In the genomic region with DNA sequence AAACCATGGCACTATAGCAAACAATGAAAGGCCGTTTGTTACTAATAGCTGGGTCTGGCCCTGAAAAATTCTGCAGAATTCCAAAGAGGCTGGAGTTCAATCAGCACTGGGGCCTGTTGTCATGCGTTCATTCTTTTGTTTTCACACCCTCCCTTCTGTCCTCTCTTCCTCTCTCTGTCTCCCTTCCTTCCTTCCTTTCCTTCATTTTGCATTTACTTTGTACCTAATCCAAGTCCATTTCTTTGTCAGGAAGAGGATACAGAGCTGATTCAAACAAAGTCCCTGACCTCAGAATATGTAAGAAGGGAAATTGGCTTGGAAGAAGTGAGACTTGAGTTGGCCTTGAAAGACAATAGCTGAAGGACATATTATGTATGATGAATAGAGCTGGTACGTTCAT, we compare ENCODE assay signal across 2 cellular contexts.
TF ChIP-seq lines count a peak whose summit lies in the region.

No MANE protein-coding gene starts in this region.

TF ChIP-seq in SK-N-SH, 30 proteins besides CTCF, POLR2A, EP300 and RAD21:
- TF ChIP-seq FOXJ3 (CRISPR knock-in tag; IDR thresholded peaks at IDR 0.05), result no peak
- TF ChIP-seq, protein P1, sequence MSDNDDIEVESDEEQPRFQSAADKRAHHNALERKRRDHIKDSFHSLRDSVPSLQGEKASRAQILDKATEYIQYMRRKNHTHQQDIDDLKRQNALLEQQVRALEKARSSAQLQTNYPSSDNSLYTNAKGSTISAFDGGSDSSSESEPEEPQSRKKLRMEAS (IDR thresholded peaks at IDR 0.05; ENCODE audit: low read depth), result no peak
- TF ChIP-seq GABPA (IDR thresholded peaks at IDR 0.05; ENCODE audit: low read depth), result no peak
- no peak for TF ChIP-seq NRF1 (IDR thresholded peaks at IDR 0.05; ENCODE audit: low read depth, low read length)
- TF ChIP-seq CHD2 (IDR thresholded peaks at IDR 0.05; ENCODE audit: low read length, partially characterized antibody), result no peak
- no peak for TF ChIP-seq TCF12 (IDR thresholded peaks at IDR 0.05)
- no peak for TF ChIP-seq SIN3A (IDR thresholded peaks at IDR 0.05; ENCODE audit: borderline replicate concordance, low read depth, low read length)
- TF ChIP-seq YY1 (IDR thresholded peaks at IDR 0.05; ENCODE audit: low read depth), result no peak
- TF ChIP-seq FOSL2 (IDR thresholded peaks at IDR 0.05; ENCODE audit: borderline replicate concordance, low read depth), result no peak
- TF ChIP-seq, protein P2, sequence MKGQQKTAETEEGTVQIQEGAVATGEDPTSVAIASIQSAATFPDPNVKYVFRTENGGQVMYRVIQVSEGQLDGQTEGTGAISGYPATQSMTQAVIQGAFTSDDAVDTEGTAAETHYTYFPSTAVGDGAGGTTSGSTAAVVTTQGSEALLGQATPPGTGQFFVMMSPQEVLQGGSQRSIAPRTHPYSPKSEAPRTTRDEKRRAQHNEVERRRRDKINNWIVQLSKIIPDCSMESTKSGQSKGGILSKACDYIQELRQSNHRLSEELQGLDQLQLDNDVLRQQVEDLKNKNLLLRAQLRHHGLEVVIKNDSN (IDR thresholded peaks at IDR 0.05; ENCODE audit: borderline replicate concordance, low read depth), result no peak
- TF ChIP-seq NFIC (IDR thresholded peaks at IDR 0.05; ENCODE audit: borderline replicate concordance), result no peak
- TF ChIP-seq MEF2A (IDR thresholded peaks at IDR 0.05; ENCODE audit: borderline replicate concordance, low read depth), result no peak
- TF ChIP-seq JUND (IDR thresholded peaks at IDR 0.05), result no peak
- TF ChIP-seq RFX5 (IDR thresholded peaks at IDR 0.05; ENCODE audit: low read length), result no peak
- TF ChIP-seq RCOR1 (IDR thresholded peaks at IDR 0.05; ENCODE audit: low read length), result no peak
- no peak for TF ChIP-seq TEAD4 (IDR thresholded peaks at IDR 0.05; ENCODE audit: borderline replicate concordance, insufficient read depth)
- no peak for TF ChIP-seq POLR2AphosphoS5 (IDR thresholded peaks at IDR 0.05; ENCODE audit: low read depth, low read length)
- TF ChIP-seq MXI1 (IDR thresholded peaks at IDR 0.05; ENCODE audit: low read depth, low read length), result no peak
- TF ChIP-seq ELF1 (IDR thresholded peaks at IDR 0.05), result no peak

TF ChIP-seq in SK-N-SH treated with all-trans-retinoic acid at 6 μM for 48 hours, 23 proteins besides CTCF, POLR2A, EP300 and RAD21:
- no peak for TF ChIP-seq ZFP30 (CRISPR knock-in tag; IDR thresholded peaks at IDR 0.05)
- TF ChIP-seq ZNF8 (CRISPR knock-in tag; IDR thresholded peaks at IDR 0.05), result no peak
- TF ChIP-seq, protein P3, sequence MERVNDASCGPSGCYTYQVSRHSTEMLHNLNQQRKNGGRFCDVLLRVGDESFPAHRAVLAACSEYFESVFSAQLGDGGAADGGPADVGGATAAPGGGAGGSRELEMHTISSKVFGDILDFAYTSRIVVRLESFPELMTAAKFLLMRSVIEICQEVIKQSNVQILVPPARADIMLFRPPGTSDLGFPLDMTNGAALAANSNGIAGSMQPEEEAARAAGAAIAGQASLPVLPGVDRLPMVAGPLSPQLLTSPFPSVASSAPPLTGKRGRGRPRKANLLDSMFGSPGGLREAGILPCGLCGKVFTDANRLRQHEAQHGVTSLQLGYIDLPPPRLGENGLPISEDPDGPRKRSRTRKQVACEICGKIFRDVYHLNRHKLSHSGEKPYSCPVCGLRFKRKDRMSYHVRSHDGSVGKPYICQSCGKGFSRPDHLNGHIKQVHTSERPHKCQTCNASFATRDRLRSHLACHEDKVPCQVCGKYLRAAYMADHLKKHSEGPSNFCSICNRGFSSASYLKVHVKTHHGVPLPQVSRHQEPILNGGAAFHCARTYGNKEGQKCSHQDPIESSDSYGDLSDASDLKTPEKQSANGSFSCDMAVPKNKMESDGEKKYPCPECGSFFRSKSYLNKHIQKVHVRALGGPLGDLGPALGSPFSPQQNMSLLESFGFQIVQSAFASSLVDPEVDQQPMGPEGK (CRISPR knock-in tag; IDR thresholded peaks at IDR 0.05; ENCODE audit: borderline replicate concordance), result no peak
- TF ChIP-seq ISL1 (CRISPR knock-in tag; IDR thresholded peaks at IDR 0.05), result no peak
- TF ChIP-seq SNAI2 (CRISPR knock-in tag; IDR thresholded peaks at IDR 0.05), result no peak
- TF ChIP-seq TSHZ2 (CRISPR knock-in tag; IDR thresholded peaks at IDR 0.05), result no peak
- TF ChIP-seq OSR1 (CRISPR knock-in tag; IDR thresholded peaks at IDR 0.05), result no peak
